ENCODE assay signal across 14 cellular contexts in genomic region chr12:27163048-27163715, GRCh38.
DNase-seq lines count a peak whose midpoint lies in the region; ATAC-seq and TF ChIP-seq lines count a peak whose summit lies in the region.
"Had no signal": no experiment of that assay in that cellular context is flagged by ENCODE, and none has a peak within 500 bp of the region (broad histone marks: within the 10 kb centered on the region; RNA-seq: fewer than 3 reads in every experiment).

No MANE protein-coding gene starts in this region.

- CTCF ChIA-PET in HEK293T (lab: Yijun Ruan, JAX): no interaction called here
- CTCF ChIA-PET in activated naive CD4-positive, alpha-beta T cell treated with anti-CD3 and anti-CD28 coated beads, Interleukin-2, amount 10 ng/mL, durations not matched to agents 7 days and 5 days (lab: Charles Lee): no interaction called here

- POLR2A ChIA-PET in HEK293T (lab: Yijun Ruan, JAX): no interaction called here

- H3K9me3 Mint-ChIP-seq in HFFc6: no peaks in the 10 kb centered on the region
- no peaks in the 10 kb centered on the region for H3K9me3 Mint-ChIP-seq in activated T-helper 17 cell treated with anti-CD3 and anti-CD28 coated beads, Interleukin-2, amount 50 U/mL, for 72 hours
- H3K9me3 Mint-ChIP-seq in activated naive CD4-positive, alpha-beta T cell treated with anti-CD3 and anti-CD28 coated beads, Interleukin-2, amount 10 ng/mL, durations not matched to agents 7 days and 5 days: peaks cover 6% of the 10 kb centered on the region

- H3K4me3 ChIP-seq in AG10803 (ENCODE audit: low read length): no peak overlapping the region

- peak; percentile 62 for ATAC-seq in activated T-helper 17 cell treated with anti-CD3 and anti-CD28 coated beads, Interleukin-2, amount 50 U/mL, for 72 hours (replicated peaks)
- no peak for ATAC-seq in GM21515 (IDR thresholded peaks at IDR 0.05; ENCODE audit: unreplicated experiment)

- peaks cover 9% of the 10 kb centered on the region; the same call in 1 of the 2 replicates for H3K36me3 Mint-ChIP-seq in HFFc6 (ENCODE audit: low read depth)
- no peaks in the 10 kb centered on the region for H3K36me3 Mint-ChIP-seq in activated T-helper 17 cell treated with anti-CD3 and anti-CD28 coated beads, Interleukin-2, amount 50 U/mL, for 72 hours (ENCODE audit: low read depth)
- H3K36me3 Mint-ChIP-seq in activated naive CD4-positive, alpha-beta T cell treated with anti-CD3 and anti-CD28 coated beads, Interleukin-2, amount 10 ng/mL, durations not matched to agents 7 days and 5 days: no peaks in the 10 kb centered on the region

- H3K27ac Mint-ChIP-seq in HFFc6: no peak overlapping the region
- no peak overlapping the region for H3K27ac Mint-ChIP-seq in activated T-helper 17 cell treated with anti-CD3 and anti-CD28 coated beads, Interleukin-2, amount 50 U/mL, for 72 hours
- H3K27ac Mint-ChIP-seq in activated naive CD4-positive, alpha-beta T cell treated with anti-CD3 and anti-CD28 coated beads, Interleukin-2, amount 10 ng/mL, durations not matched to agents 7 days and 5 days: no peak overlapping the region
- H3K27ac Mint-ChIP-seq: activated naive CD4-positive, alpha-beta T cell treated with anti-CD3 and anti-CD28 coated beads, Interleukin-2, amount 50 U/mL, for 72 hours; immature natural killer cell had no signal

- H3K27me3 Mint-ChIP-seq in HFFc6 (ENCODE audit: insufficient read depth): no peaks in the 10 kb centered on the region
- H3K27me3 Mint-ChIP-seq in activated T-helper 17 cell treated with anti-CD3 and anti-CD28 coated beads, Interleukin-2, amount 50 U/mL, for 72 hours: no peaks in the 10 kb centered on the region
- peaks cover 2% of the 10 kb centered on the region for H3K27me3 Mint-ChIP-seq in activated naive CD4-positive, alpha-beta T cell treated with anti-CD3 and anti-CD28 coated beads, Interleukin-2, amount 10 ng/mL, durations not matched to agents 7 days and 5 days

- DNase-seq in AG10803 (ENCODE audit: low read depth) (peak; percentile 44), HFFc6 (peak; percentile 42), islet precursor cell (peak; percentile 75), T-helper 9 cell (no peak), HEK293T (ENCODE audit: extremely low spot score) (no peak)
- no peak for DNase-seq in activated naive CD4-positive, alpha-beta T cell treated with anti-CD3 and anti-CD28 coated beads, Interleukin-2, amount 10 ng/mL, durations not matched to agents 7 days and 5 days
- DNase-seq: BE2C, immature natural killer cell, NCI-H526 treated with DMSO at 0.1 percent for 48 hours, posterior cingulate gyrus, Right ventricle myocardium superior had no signal

- peaks cover 26% of the 10 kb centered on the region for H3K4me1 Mint-ChIP-seq in HFFc6 (ENCODE audit: low read depth)
- H3K4me1 Mint-ChIP-seq in activated T-helper 17 cell treated with anti-CD3 and anti-CD28 coated beads, Interleukin-2, amount 50 U/mL, for 72 hours: no peaks in the 10 kb centered on the region
- peaks cover 6% of the 10 kb centered on the region for H3K4me1 Mint-ChIP-seq in activated naive CD4-positive, alpha-beta T cell treated with anti-CD3 and anti-CD28 coated beads, Interleukin-2, amount 10 ng/mL, durations not matched to agents 7 days and 5 days
- H3K4me1 Mint-ChIP-seq: immature natural killer cell had no signal

- H3K4me3 Mint-ChIP-seq in HFFc6: no peak overlapping the region
- no peak overlapping the region for H3K4me3 Mint-ChIP-seq in activated T-helper 17 cell treated with anti-CD3 and anti-CD28 coated beads, Interleukin-2, amount 50 U/mL, for 72 hours
- no peak overlapping the region for H3K4me3 Mint-ChIP-seq in activated naive CD4-positive, alpha-beta T cell treated with anti-CD3 and anti-CD28 coated beads, Interleukin-2, amount 10 ng/mL, durations not matched to agents 7 days and 5 days
- H3K4me3 Mint-ChIP-seq: immature natural killer cell had no signal

- no peak for TF ChIP-seq CTCF in AG10803 (conservative IDR thresholded peaks at IDR 0.05; ENCODE audit: low read length)
- no peak for TF ChIP-seq CTCF in HFFc6 (IDR thresholded peaks at IDR 0.05)

TF ChIP-seq in HEK293T, 16 proteins besides CTCF, POLR2A, EP300 and RAD21:
- no peak for TF ChIP-seq CTBP1 (IDR thresholded peaks at IDR 0.05; ENCODE audit: borderline replicate concordance)

Comparison
In these comparisons a context has a peak if more than half of its experiments do, and no peak if none do; other contexts are left out.
1. DNase-seq: peak in AG10803 (single experiment), HFFc6 (single experiment) and islet precursor cell (single experiment); none in T-helper 9 cell (single experiment), HEK293T (single experiment) and activated naive CD4-positive, alpha-beta T cell treated with anti-CD3 and anti-CD28 coated beads, Interleukin-2, amount 10 ng/mL, durations not matched to agents 7 days and 5 days (single experiment).